14 cellular contexts compared by ENCODE assay signal in the genomic region with DNA sequence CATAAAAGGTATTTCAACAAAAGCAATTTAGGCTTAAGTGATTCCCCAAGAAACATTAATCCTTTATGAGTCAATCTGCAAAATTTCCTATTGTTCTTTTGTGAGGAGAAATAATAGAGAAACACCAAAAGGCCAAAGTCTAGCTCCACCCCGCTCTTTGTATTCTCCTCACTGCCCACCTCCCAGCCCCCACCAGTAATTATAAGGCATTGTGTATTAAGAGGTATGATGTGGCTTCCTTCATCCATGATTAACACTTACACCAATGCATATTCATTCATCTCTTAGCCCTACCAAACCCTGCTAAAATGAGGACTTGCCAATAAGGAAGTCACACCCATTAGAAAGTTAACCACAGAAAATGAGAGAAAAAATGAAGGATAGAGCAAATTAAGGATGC.
A peak's percentile ranks its signal among the peaks of the same experiment; 100 is the strongest.
DNase-seq lines count a peak whose midpoint lies in the region; ATAC-seq and TF ChIP-seq lines count a peak whose summit lies in the region.
"Had no signal": no experiment of that assay in that cellular context is flagged by ENCODE, and none has a peak within 500 bp of the region (broad histone marks: within the 10 kb centered on the region; RNA-seq: fewer than 3 reads in every experiment).

No MANE protein-coding gene starts in this region.

- TF ChIP-seq CTCF in IMR-90 (conservative IDR thresholded peaks at IDR 0.05; ENCODE audit: low read depth, low read length) (no peak), chondrocyte (IDR thresholded peaks at IDR 0.05) (no peak), neural progenitor cell (IDR thresholded peaks at IDR 0.05) (no peak), Peyer's patch (IDR thresholded peaks at IDR 0.05) (no peak)

- H2BK5ac ChIP-seq in IMR-90 (ENCODE audit: low read depth, low read length, poor library complexity, severe bottlenecking), result no peak overlapping the region

- H3K27ac ChIP-seq in IMR-90 (ENCODE audit: insufficient read depth, low read length) (no peak overlapping the region), neural progenitor cell (no peak overlapping the region), Peyer's patch (no peak overlapping the region)

- peaks cover 39% of the 10 kb centered on the region for H3F3A ChIP-seq in neural progenitor cell (ENCODE audit: low read depth)

- no peaks in the 10 kb centered on the region for H3K27me3 ChIP-seq in IMR-90 (ENCODE audit: control insufficient read depth, insufficient read depth, low read length)
- no peaks in the 10 kb centered on the region for H3K27me3 ChIP-seq in neural progenitor cell
- no peaks in the 10 kb centered on the region for H3K27me3 ChIP-seq in Peyer's patch

- H3K4me3 Mint-ChIP-seq in chondrocyte (ENCODE audit: unreplicated experiment), result no peak overlapping the region
- no peak overlapping the region for H3K4me3 Mint-ChIP-seq in neural progenitor cell
- H3K4me3 Mint-ChIP-seq: B cell; CD4-positive, alpha-beta T cell had no signal

- in situ Hi-C loops in IMR-90 (cut with MboI; ENCODE audit: low sequenced_read_pairs), result no loop called here

- POLR2A ChIA-PET in IMR-90 (lab: Charles Lee; ENCODE audit: unreplicated experiment), result no interaction called here

- dilution Hi-C loops in IMR-90 (cut with HindIII; ENCODE audit: low sequenced_read_pairs, unreplicated experiment), result no loop called here

- H3K4me2 ChIP-seq in IMR-90 (ENCODE audit: low read depth, low read length), result no peak overlapping the region
- peak overlapping the region; percentile 35 for H3K4me2 ChIP-seq in neural progenitor cell

- H3K18ac ChIP-seq in IMR-90 (ENCODE audit: low read depth, low read length), result no peak overlapping the region

- intact Hi-C loops in IMR-90 (cut with micrococcal nuclease), result no loop called here
- intact Hi-C loops in posterior vena cava (cut with DNase I), result no loop called here

- H4K20me1 ChIP-seq in IMR-90 (ENCODE audit: insufficient read depth, low read length) (no peaks in the 10 kb centered on the region), neural progenitor cell (ENCODE audit: low read depth) (no peaks in the 10 kb centered on the region)

- no TSS peak for BruUV-seq in IMR-90 (replicated peaks; lab: Mats Ljungman, UMichigan)

- no peak overlapping the region for H4K91ac ChIP-seq in IMR-90 (ENCODE audit: insufficient read depth, low read depth, low read length)

- H4K5ac ChIP-seq in IMR-90 (ENCODE audit: low read depth, low read length), result no peak overlapping the region

- H2BK120ac ChIP-seq in IMR-90 (ENCODE audit: low read depth, low read length), result 0 out of 2 replicates have a peak overlapping the region, but pooled peaks have one; percentile 12

- H2AFZ ChIP-seq in IMR-90 (replicated peaks; ENCODE audit: low read length, poor library complexity) (no peak overlapping the region), neural progenitor cell (replicated peaks) (no peak overlapping the region)

- TF ChIP-seq POLR2A in IMR-90 (IDR thresholded peaks at IDR 0.05; ENCODE audit: low read depth, low read length) (no peak), Peyer's patch (IDR thresholded peaks at IDR 0.05) (no peak)

- no peaks in the 10 kb centered on the region for H3K79me1 ChIP-seq in IMR-90 (ENCODE audit: low read depth in 1 of 2, low read length in 2 of 2)

- H3K4me1 ChIP-seq in IMR-90 (ENCODE audit: control insufficient read depth, insufficient read depth, low read length), result peaks cover 25% of the 10 kb centered on the region
- H3K4me1 ChIP-seq in neural progenitor cell, result peaks cover 52% of the 10 kb centered on the region
- H3K4me1 ChIP-seq in Peyer's patch, result peaks cover 0 to 5% (median 0%) of the 10 kb centered on the region in 4 donors

- H3K9me3 ChIP-seq in IMR-90 (ENCODE audit: control insufficient read depth, insufficient read depth, low read length) (no peaks in the 10 kb centered on the region), neural progenitor cell (ENCODE audit: low read depth) (no peaks in the 10 kb centered on the region), Peyer's patch (no peaks in the 10 kb centered on the region)

- H3K36me3 Mint-ChIP-seq in chondrocyte (ENCODE audit: low read depth), result no peaks in the 10 kb centered on the region
- peaks cover 2% of the 10 kb centered on the region for H3K36me3 Mint-ChIP-seq in neural progenitor cell

- no peak overlapping the region for H3K14ac ChIP-seq in IMR-90 (replicated peaks; ENCODE audit: low read depth, low read length)

- H2AK5ac ChIP-seq in IMR-90 (ENCODE audit: low read depth, low read length), result no peak overlapping the region

- CTCF ChIA-PET in IMR-90 (lab: Yijun Ruan, JAX), result no interaction called here

- H3K56ac ChIP-seq in IMR-90 (ENCODE audit: extremely low read depth, insufficient read depth, low read length), result no peak overlapping the region

- peaks cover 37% of the 10 kb centered on the region for H3K4me1 Mint-ChIP-seq in chondrocyte (ENCODE audit: low read depth)
- H3K4me1 Mint-ChIP-seq in neural progenitor cell, result peaks cover 88% of the 10 kb centered on the region

- H3K4ac ChIP-seq in IMR-90 (ENCODE audit: low read depth, low read length), result no peak overlapping the region

- no peak overlapping the region for H2BK20ac ChIP-seq in IMR-90 (ENCODE audit: low read depth, low read length)

- TF ChIP-seq RAD21 in IMR-90 (IDR thresholded peaks at IDR 0.05; ENCODE audit: low read length), result no peak

- no peak overlapping the region for H2AK9ac ChIP-seq in IMR-90 (replicated peaks; ENCODE audit: low read depth, low read length, poor library complexity)

- ATAC-seq in IMR-90 (ENCODE audit: low read depth), result no peak

- no peak overlapping the region for H3K23ac ChIP-seq in IMR-90 (ENCODE audit: low read depth, low read length)

- H3K9ac ChIP-seq in IMR-90 (ENCODE audit: low read depth, low read length) (no peak overlapping the region), neural progenitor cell (no peak overlapping the region)

- DNase-seq in IMR-90 (no peak), NCI-H82 treated with DMSO at 0.1 percent for 48 hours (lab: John Stamatoyannopoulos, UW; ENCODE audit: unreplicated experiment) (peak; percentile 7), chondrocyte (ENCODE audit: low spot score) (no peak), neural progenitor cell (ENCODE audit: low spot score) (peak; percentile 30), posterior vena cava (ENCODE audit: low spot score) (no peak), activated gamma-delta T cell treated with Interleukin-2 at 50 U/mL for 16 hours (no peak), Peyer's patch (no peak)
- DNase-seq: CD4-positive, alpha-beta T cell; NCI-H1436; NCI-H2029 treated with DMSO at 0.1 percent for 48 hours; NCI-H226; NCI-H526 treated with DMSO at 0.1 percent for 48 hours; SIG-M5 had no signal

- no peaks in the 10 kb centered on the region for H3K36me3 ChIP-seq in IMR-90 (ENCODE audit: control insufficient read depth, insufficient read depth, low read length)
- no peaks in the 10 kb centered on the region for H3K36me3 ChIP-seq in neural progenitor cell
- H3K36me3 ChIP-seq in Peyer's patch, result no peaks in the 10 kb centered on the region

- H4K8ac ChIP-seq in IMR-90 (ENCODE audit: low read depth in 2 of 2, low read length in 2 of 2), result no peak overlapping the region

- H3K9me1 ChIP-seq in IMR-90 (ENCODE audit: insufficient read depth, low read length), result peaks cover 6% of the 10 kb centered on the region

- no peaks in the 10 kb centered on the region for H3K27me3 Mint-ChIP-seq in chondrocyte (ENCODE audit: low read depth)
- peaks cover 12% of the 10 kb centered on the region for H3K27me3 Mint-ChIP-seq in neural progenitor cell (ENCODE audit: insufficient read depth, low read depth)
- H3K27me3 Mint-ChIP-seq: B cell; CD4-positive, alpha-beta T cell had no signal

- H2BK15ac ChIP-seq in IMR-90 (ENCODE audit: low read depth, low read length), result peak overlapping the region; percentile 31; the same call in 1 of the 3 replicates

- no peaks in the 10 kb centered on the region for H3K79me2 ChIP-seq in neural progenitor cell (ENCODE audit: low read depth)

- WGBS in IMR-90 (ENCODE audit: extremely low coverage in 2 of 2, insufficient read length in 1 of 2), 2 experiments, result no CpG with 5 or more reads among the region's 1 CpG

- no peaks in the 10 kb centered on the region for H3K9me3 Mint-ChIP-seq in chondrocyte (ENCODE audit: low read depth)
- no peaks in the 10 kb centered on the region for H3K9me3 Mint-ChIP-seq in neural progenitor cell
- H3K9me3 Mint-ChIP-seq: CD4-positive, alpha-beta T cell had no signal

- H3K27ac Mint-ChIP-seq in chondrocyte (ENCODE audit: unreplicated experiment) (peak overlapping the region; percentile 29), neural progenitor cell (peak overlapping the region; percentile 74)
- H3K27ac Mint-ChIP-seq: B cell; CD4-positive, alpha-beta T cell had no signal

- no peak overlapping the region for H3K4me3 ChIP-seq in IMR-90 (ENCODE audit: insufficient read depth, low read depth, low read length)
- H3K4me3 ChIP-seq in neural progenitor cell, result no peak overlapping the region
- H3K4me3 ChIP-seq in Peyer's patch, result no peak overlapping the region

TF ChIP-seq in IMR-90, 13 proteins besides CTCF, POLR2A, EP300 and RAD21:
- TF ChIP-seq MAFK (IDR thresholded peaks at IDR 0.05; ENCODE audit: low read depth, low read length), result no peak
- TF ChIP-seq, protein P1, sequence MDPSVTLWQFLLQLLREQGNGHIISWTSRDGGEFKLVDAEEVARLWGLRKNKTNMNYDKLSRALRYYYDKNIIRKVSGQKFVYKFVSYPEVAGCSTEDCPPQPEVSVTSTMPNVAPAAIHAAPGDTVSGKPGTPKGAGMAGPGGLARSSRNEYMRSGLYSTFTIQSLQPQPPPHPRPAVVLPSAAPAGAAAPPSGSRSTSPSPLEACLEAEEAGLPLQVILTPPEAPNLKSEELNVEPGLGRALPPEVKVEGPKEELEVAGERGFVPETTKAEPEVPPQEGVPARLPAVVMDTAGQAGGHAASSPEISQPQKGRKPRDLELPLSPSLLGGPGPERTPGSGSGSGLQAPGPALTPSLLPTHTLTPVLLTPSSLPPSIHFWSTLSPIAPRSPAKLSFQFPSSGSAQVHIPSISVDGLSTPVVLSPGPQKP (IDR thresholded peaks at IDR 0.05; ENCODE audit: borderline replicate concordance, low read depth, low read length), result no peak
- no peak for TF ChIP-seq SMC3 (IDR thresholded peaks at IDR 0.05; ENCODE audit: low read depth, low read length)

Comparison
In these comparisons a context has a peak if more than half of its experiments do, and no peak if none do; other contexts are left out.
1. DNase-seq: peak in NCI-H82 treated with DMSO at 0.1 percent for 48 hours (single experiment) and neural progenitor cell (single experiment); none in IMR-90 (single experiment), chondrocyte (single experiment), posterior vena cava (single experiment), activated gamma-delta T cell treated with Interleukin-2 at 50 U/mL for 16 hours (single experiment) and Peyer's patch (0 of 3).